1 cellular context compared by ENCODE assay signal in the genomic region with DNA sequence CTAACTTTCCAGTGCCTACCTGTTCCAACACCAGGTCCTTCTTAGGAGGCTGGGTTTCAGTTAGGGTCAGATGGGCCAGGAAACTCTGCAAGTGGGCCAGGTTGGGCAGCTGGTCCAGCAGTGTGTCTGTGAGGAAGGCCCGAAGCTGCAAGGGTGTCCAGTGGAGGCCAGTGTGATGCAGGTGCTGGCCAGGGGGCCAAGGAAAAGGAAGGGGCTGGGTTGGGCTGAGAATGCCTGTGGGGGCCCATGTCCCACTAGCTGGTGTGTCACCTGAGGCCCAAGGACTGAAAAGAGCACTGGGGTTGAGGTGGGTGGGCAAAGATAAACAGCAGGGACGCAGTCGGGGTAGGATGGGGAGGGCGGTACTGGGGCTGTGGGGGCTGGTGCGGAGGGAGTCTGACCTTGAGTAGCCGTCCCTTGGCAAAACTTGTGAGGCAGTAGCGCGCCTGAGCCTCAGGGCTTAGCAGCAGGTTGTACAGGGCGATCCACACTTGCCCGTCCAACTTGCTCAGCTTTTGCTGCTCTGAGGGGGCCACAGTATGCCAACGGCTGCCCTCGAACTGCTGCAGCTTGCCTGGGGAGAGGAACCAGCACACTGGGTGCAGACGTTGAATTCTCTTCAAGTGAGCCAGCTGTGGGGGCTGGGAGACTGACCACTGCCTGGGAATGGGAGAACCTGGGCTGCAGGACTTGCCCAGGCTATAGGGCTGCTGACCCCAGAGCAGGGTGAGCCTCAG.
TF ChIP-seq lines count a peak whose summit lies in the region.

No MANE protein-coding gene starts in this region.

TF ChIP-seq in IMR-90, 13 proteins besides CTCF, POLR2A, EP300 and RAD21:
- TF ChIP-seq, protein P1, sequence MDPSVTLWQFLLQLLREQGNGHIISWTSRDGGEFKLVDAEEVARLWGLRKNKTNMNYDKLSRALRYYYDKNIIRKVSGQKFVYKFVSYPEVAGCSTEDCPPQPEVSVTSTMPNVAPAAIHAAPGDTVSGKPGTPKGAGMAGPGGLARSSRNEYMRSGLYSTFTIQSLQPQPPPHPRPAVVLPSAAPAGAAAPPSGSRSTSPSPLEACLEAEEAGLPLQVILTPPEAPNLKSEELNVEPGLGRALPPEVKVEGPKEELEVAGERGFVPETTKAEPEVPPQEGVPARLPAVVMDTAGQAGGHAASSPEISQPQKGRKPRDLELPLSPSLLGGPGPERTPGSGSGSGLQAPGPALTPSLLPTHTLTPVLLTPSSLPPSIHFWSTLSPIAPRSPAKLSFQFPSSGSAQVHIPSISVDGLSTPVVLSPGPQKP (IDR thresholded peaks at IDR 0.05; ENCODE audit: borderline replicate concordance, low read depth, low read length), result no peak
- no peak for TF ChIP-seq RFX5 (IDR thresholded peaks at IDR 0.05; ENCODE audit: low read depth, low read length)
- TF ChIP-seq CHD1 (IDR thresholded peaks at IDR 0.05; ENCODE audit: low read depth, low read length), result no peak
- TF ChIP-seq MAFK (IDR thresholded peaks at IDR 0.05; ENCODE audit: low read depth, low read length), result no peak
- no peak for TF ChIP-seq SMC3 (IDR thresholded peaks at IDR 0.05; ENCODE audit: low read depth, low read length)
- TF ChIP-seq, protein P2, sequence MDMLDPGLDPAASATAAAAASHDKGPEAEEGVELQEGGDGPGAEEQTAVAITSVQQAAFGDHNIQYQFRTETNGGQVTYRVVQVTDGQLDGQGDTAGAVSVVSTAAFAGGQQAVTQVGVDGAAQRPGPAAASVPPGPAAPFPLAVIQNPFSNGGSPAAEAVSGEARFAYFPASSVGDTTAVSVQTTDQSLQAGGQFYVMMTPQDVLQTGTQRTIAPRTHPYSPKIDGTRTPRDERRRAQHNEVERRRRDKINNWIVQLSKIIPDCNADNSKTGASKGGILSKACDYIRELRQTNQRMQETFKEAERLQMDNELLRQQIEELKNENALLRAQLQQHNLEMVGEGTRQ (IDR thresholded peaks at IDR 0.05; ENCODE audit: low read depth, low read length), result no peak
- no peak for TF ChIP-seq MXI1 (IDR thresholded peaks at IDR 0.05; ENCODE audit: borderline replicate concordance, low read depth, low read length)
- no peak for TF ChIP-seq FOS (IDR thresholded peaks at IDR 0.05; ENCODE audit: low read depth, low read length)
- no peak for TF ChIP-seq MAZ (IDR thresholded peaks at IDR 0.05; ENCODE audit: borderline replicate concordance, low read depth, low read length)
- TF ChIP-seq RCOR1 (IDR thresholded peaks at IDR 0.05; ENCODE audit: insufficient replicate concordance, low read length), result no peak
- no peak for TF ChIP-seq CEBPB (IDR thresholded peaks at IDR 0.05; ENCODE audit: low read depth, low read length)
- TF ChIP-seq NFE2L2 (IDR thresholded peaks at IDR 0.05; ENCODE audit: low read depth, low read length), result no peak
- TF ChIP-seq BHLHE40 (IDR thresholded peaks at IDR 0.05; ENCODE audit: low read depth, low read length), result no peak
